ENCODE assay signal across 15 cellular contexts in the genomic region with DNA sequence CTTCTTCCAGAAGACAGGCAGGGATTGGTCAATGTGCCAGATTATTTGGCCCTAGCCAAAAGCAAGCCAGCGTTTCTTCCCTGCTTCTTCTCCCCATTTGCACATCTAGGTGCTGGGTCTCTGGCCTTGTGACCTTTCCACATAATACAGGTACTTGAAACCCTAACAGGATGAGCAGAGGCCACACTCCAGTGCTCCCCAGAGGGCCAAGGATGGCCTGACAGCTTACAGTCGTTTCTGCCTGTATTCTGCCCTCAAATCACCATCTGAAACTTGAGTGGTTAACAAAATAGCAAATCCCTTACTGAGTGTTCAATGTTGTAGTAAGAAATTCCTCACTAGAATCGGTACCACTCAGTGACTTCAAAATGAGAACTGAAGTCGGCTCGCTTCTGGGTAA. TPM values are rescaled to one million over a fixed set of nuclear protein-coding genes. Genes with fewer than 3 reads are reported as not detected.
DNase-seq lines count a peak whose midpoint lies in the region; ATAC-seq and TF ChIP-seq lines count a peak whose summit lies in the region.
"Had no signal": no experiment of that assay in that cellular context is flagged by ENCODE, and none has a peak within 500 bp of the region (broad histone marks: within the 10 kb centered on the region; RNA-seq: fewer than 3 reads in every experiment).

No MANE protein-coding gene starts in this region.

- no peaks in the 10 kb centered on the region for H3K27me3 ChIP-seq in upper lobe of left lung
- H3K27me3 ChIP-seq: BLaER1, sigmoid colon had no signal

- no peaks in the 10 kb centered on the region for H3K9me3 ChIP-seq in upper lobe of left lung
- H3K9me3 ChIP-seq in mucosa of descending colon, result no peaks in the 10 kb centered on the region
- H3K9me3 ChIP-seq: BLaER1, sigmoid colon had no signal

- no peak for TF ChIP-seq POLR2A in upper lobe of left lung (IDR thresholded peaks at IDR 0.05)

- H3K36me3 ChIP-seq in upper lobe of left lung, result peaks cover 48 to 100% (median 70%) of the 10 kb centered on the region in 4 donors
- peaks cover 28% of the 10 kb centered on the region for H3K36me3 ChIP-seq in mucosa of descending colon (ENCODE audit: low read depth)

- peak overlapping the region; percentile 30 for H3K27ac Mint-ChIP-seq in endothelial cell (ENCODE audit: unreplicated experiment)
- H3K27ac Mint-ChIP-seq: activated CD4-positive, alpha-beta memory T cell treated with anti-CD3 and anti-CD28 coated beads for 36 hours had no signal

- H3K4me3 Mint-ChIP-seq in endothelial cell (ENCODE audit: unreplicated experiment), result no peak overlapping the region
- H3K4me3 Mint-ChIP-seq: activated CD4-positive, alpha-beta memory T cell treated with anti-CD3 and anti-CD28 coated beads for 36 hours had no signal

- intact Hi-C loops in mucosa of descending colon (cut with DNase I, micrococcal nuclease), result no loop called here

- peaks cover 13% of the 10 kb centered on the region for H3K27me3 Mint-ChIP-seq in endothelial cell (ENCODE audit: unreplicated experiment)
- H3K27me3 Mint-ChIP-seq: activated CD4-positive, alpha-beta memory T cell treated with anti-CD3 and anti-CD28 coated beads for 36 hours had no signal

- H3K4me3 ChIP-seq in GM12865 (ENCODE audit: low read depth, low read length) (no peak overlapping the region), upper lobe of left lung (no peak overlapping the region), mucosa of descending colon (no peak overlapping the region)
- H3K4me3 ChIP-seq: BLaER1, sigmoid colon had no signal

- 83% methylated on average over 5 of the region's 5 CpGs for WGBS in upper lobe of left lung, 2 donors

- peaks cover 10% of the 10 kb centered on the region for H3K4me1 Mint-ChIP-seq in endothelial cell (ENCODE audit: unreplicated experiment)

- H3K4me1 ChIP-seq in upper lobe of left lung (no peaks in the 10 kb centered on the region), mucosa of descending colon (ENCODE audit: low read depth) (no peaks in the 10 kb centered on the region)
- H3K4me1 ChIP-seq: sigmoid colon had no signal

- ATAC-seq in HG02981 (IDR thresholded peaks at IDR 0.05; ENCODE audit: unreplicated experiment) (peak; percentile 61), upper lobe of left lung (ENCODE audit: low FRiP score in 2 of 2) (no peak), mucosa of descending colon (no peak), omental fat pad (ENCODE audit: low FRiP score) (no peak)

- TF ChIP-seq CTCF in GM12865 (IDR thresholded peaks at IDR 0.05; ENCODE audit: insufficient read depth, low read depth, low read length, missing control alignments) (no peak), endothelial cell (IDR thresholded peaks at IDR 0.05; ENCODE audit: unreplicated experiment) (no peak), upper lobe of left lung (IDR thresholded peaks at IDR 0.05) (no peak), mucosa of descending colon (IDR thresholded peaks at IDR 0.05) (no peak), omental fat pad (IDR thresholded peaks at IDR 0.05) (no peak)

- H3K9me3 Mint-ChIP-seq in endothelial cell (ENCODE audit: unreplicated experiment), result no peaks in the 10 kb centered on the region
- H3K9me3 Mint-ChIP-seq: activated CD4-positive, alpha-beta memory T cell treated with anti-CD3 and anti-CD28 coated beads for 36 hours had no signal

- H3K36me3 Mint-ChIP-seq in endothelial cell (ENCODE audit: low read depth, unreplicated experiment), result peaks cover 36% of the 10 kb centered on the region

- H3K27ac ChIP-seq in upper lobe of left lung, result no peak overlapping the region
- H3K27ac ChIP-seq: BLaER1 had no signal

- no peak for TF ChIP-seq EP300 in upper lobe of left lung (IDR thresholded peaks at IDR 0.05)

- peak; percentile 79 for DNase-seq in GM12865 (ENCODE audit: low read depth)
- DNase-seq in GM19238 (ENCODE audit: insufficient read length, low spot score), result peak; percentile 31
- no peak for DNase-seq in endothelial cell (ENCODE audit: low spot score)
- DNase-seq in amniotic stem cell (lab: John Stamatoyannopoulos, UW), result no peak
- no peak for DNase-seq in upper lobe of left lung
- no peak for DNase-seq in mucosa of descending colon
- DNase-seq in omental fat pad (ENCODE audit: low spot score), result no peak
- DNase-seq: activated CD4-positive, alpha-beta memory T cell treated with anti-CD3 and anti-CD28 coated beads for 36 hours; KBM-7; NCI-H1694 treated with DMSO at 0.1 percent for 48 hours; NCI-H748 treated with DMSO at 0.1 percent for 48 hours; sigmoid colon had no signal

RNA-seq across cellular contexts. Expression of a gene that starts 29.1 kb away (rescaled TPM):
- total RNA-seq in endothelial cell (ENCODE audit: unreplicated experiment) (22.0 TPM), upper lobe of left lung (10 to 100 TPM; 15.7 to 33.3 (median 23.4) TPM), mucosa of descending colon (10 to 100 TPM; 19.5 to 23.8 (median 20.2) TPM), omental fat pad (10 to 100 TPM; 25.0 to 33.1 (median 29.0) TPM)

RNA-seq across cellular contexts. Expression of a gene that starts 40.7 kb away (rescaled TPM):
- total RNA-seq in endothelial cell (ENCODE audit: unreplicated experiment) (not detected), upper lobe of left lung (1 to 10 TPM in 2 of 6 donors, under 1 TPM in 2, not detected in 2; 0.47 to 1.8 (median 1.00) TPM), mucosa of descending colon (1 to 10 TPM; 2.2 to 8.2 (median 5.3) TPM), omental fat pad (not detected)
- total RNA-seq: activated CD4-positive, alpha-beta memory T cell treated with anti-CD3 and anti-CD28 coated beads for 36 hours; Daoy; sigmoid colon had no signal

Comparison
In these comparisons a context has a peak if more than half of its experiments do, and no peak if none do; other contexts are left out.
1. DNase-seq: peak in GM12865 (single experiment) and GM19238 (single experiment); none in endothelial cell (single experiment), amniotic stem cell (single experiment), upper lobe of left lung (0 of 2), mucosa of descending colon (0 of 3) and omental fat pad (single experiment).